In genomic region chr14:54691525-54692260, GRCh38 we compare ENCODE assay signal across 8 cellular contexts.
DNase-seq lines count a peak whose midpoint lies in the region; ATAC-seq lines count a peak whose summit lies in the region.

No MANE protein-coding gene starts in this region.

- DNase-seq in COLO668 (lab: John Stamatoyannopoulos, UW; ENCODE audit: unreplicated experiment) = peak; percentile 75
- DNase-seq in HCEC 1CT = peak; percentile 77
- DNase-seq in NCI-H748 (lab: John Stamatoyannopoulos, UW; ENCODE audit: unreplicated experiment) = peak; percentile 66
- peak; percentile 32 for DNase-seq in activated T-cell treated with anti-CD3 and anti-CD28 coated beads for 24 hours (ENCODE audit: low read depth)
- peak; percentile 75 for DNase-seq in fibroblast of peridontal ligament (ENCODE audit: extremely low read depth)
- no peak for DNase-seq in natural killer cell treated with Interleukin-12 subunit alpha and Interleukin-12 subunit beta and Interleukin-15 and Interleukin-18, amount 100 ng/mL, for 72 hours (ENCODE audit: low spot score)
- peak; percentile 82 for DNase-seq in superior temporal gyrus (ENCODE audit: extremely low spot score)
- DNase-seq in NOMO-1 treated with dmso at 0.1 percent for 144 hours (lab: John Stamatoyannopoulos, UW; ENCODE audit: unreplicated experiment) = no peak

- peaks cover 12 to 20% of the 10 kb centered on the region in 2 donors for H3K4me1 Mint-ChIP-seq in natural killer cell treated with Interleukin-12 subunit alpha and Interleukin-12 subunit beta and Interleukin-15 and Interleukin-18, amount 100 ng/mL, for 72 hours (ENCODE audit: low read depth in 2 of 2)

- no peaks in the 10 kb centered on the region for H3K36me3 Mint-ChIP-seq in natural killer cell treated with Interleukin-12 subunit alpha and Interleukin-12 subunit beta and Interleukin-15 and Interleukin-18, amount 100 ng/mL, for 72 hours

- H3K27me3 Mint-ChIP-seq in natural killer cell treated with Interleukin-12 subunit alpha and Interleukin-12 subunit beta and Interleukin-15 and Interleukin-18, amount 100 ng/mL, for 72 hours = peaks cover 64 to 80% of the 10 kb centered on the region in 2 donors

- no peak overlapping the region for H3K27ac Mint-ChIP-seq in natural killer cell treated with Interleukin-12 subunit alpha and Interleukin-12 subunit beta and Interleukin-15 and Interleukin-18, amount 100 ng/mL, for 72 hours

- H3K9me3 Mint-ChIP-seq in natural killer cell treated with Interleukin-12 subunit alpha and Interleukin-12 subunit beta and Interleukin-15 and Interleukin-18, amount 100 ng/mL, for 72 hours = no peaks in the 10 kb centered on the region

- H3K4me3 Mint-ChIP-seq in natural killer cell treated with Interleukin-12 subunit alpha and Interleukin-12 subunit beta and Interleukin-15 and Interleukin-18, amount 100 ng/mL, for 72 hours = no peak overlapping the region

- peak; percentile 53 to 62 for ATAC-seq in natural killer cell treated with Interleukin-12 subunit alpha and Interleukin-12 subunit beta and Interleukin-15 and Interleukin-18, amount 100 ng/mL, for 72 hours

Comparison
In these comparisons a context has a peak if more than half of its experiments do, and no peak if none do; other contexts are left out.
1. DNase-seq: peak in COLO668 (single experiment), HCEC 1CT (single experiment), NCI-H748 (single experiment), activated T-cell treated with anti-CD3 and anti-CD28 coated beads for 24 hours (single experiment), fibroblast of peridontal ligament (single experiment) and superior temporal gyrus (single experiment); none in natural killer cell treated with Interleukin-12 subunit alpha and Interleukin-12 subunit beta and Interleukin-15 and Interleukin-18, amount 100 ng/mL, for 72 hours (single experiment) and NOMO-1 treated with dmso at 0.1 percent for 144 hours (single experiment).